22 cellular contexts compared by ENCODE assay signal in the genomic region with DNA sequence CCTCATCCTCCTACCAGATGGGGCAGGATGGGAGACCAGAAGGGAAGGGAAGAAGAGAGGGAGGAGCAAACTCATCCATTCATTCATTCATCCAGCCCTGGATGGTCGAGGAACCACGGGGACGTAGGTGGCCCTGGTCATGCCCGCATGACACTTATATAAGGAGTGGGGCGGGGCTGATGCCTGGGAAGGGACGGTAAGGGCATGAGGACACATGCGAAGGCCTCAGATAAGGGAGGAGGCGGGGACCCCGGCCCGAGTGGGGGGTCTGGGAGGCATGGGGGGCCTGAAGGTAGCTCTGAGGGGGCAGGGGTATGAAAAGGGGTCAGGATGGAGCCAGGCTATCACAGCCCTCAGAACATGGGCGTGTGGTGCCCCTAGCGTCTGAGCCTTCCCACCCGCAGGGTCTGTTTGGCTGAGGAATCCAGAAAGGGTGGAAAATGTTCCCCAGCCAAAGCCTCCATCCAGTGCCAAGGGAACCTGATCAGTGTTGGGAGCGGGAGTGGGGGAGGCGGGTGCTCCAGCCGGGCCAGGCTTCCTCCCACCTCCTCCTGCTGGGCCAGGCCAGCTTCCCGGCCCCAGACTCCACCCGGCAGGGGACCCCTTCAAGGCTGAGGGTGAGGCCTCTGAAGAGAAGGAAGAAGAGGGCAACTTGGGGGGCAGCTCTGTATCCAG. TPM values are rescaled to one million over a fixed set of nuclear protein-coding genes. Genes with fewer than 3 reads are reported as not detected.
DNase-seq lines count a peak whose midpoint lies in the region; ATAC-seq and TF ChIP-seq lines count a peak whose summit lies in the region.
"Had no signal": no experiment of that assay in that cellular context is flagged by ENCODE, and none has a peak within 500 bp of the region (broad histone marks: within the 10 kb centered on the region; RNA-seq: fewer than 3 reads in every experiment).

No MANE protein-coding gene starts in this region.

- H3K27ac ChIP-seq in BLaER1 treated with 17β-estradiol and CSF1 and Interleukin-3, amounts not matched to agents 10 nM and 100 nM: no peak overlapping the region
- H3K27ac ChIP-seq in OCI-LY1 (ENCODE audit: low read depth, low read length, poor library complexity, severe bottlenecking): no peak overlapping the region

- H3F3A ChIP-seq in OCI-LY1 (ENCODE audit: insufficient read depth, low read length): no peaks in the 10 kb centered on the region

- no peaks in the 10 kb centered on the region for H3K9me2 ChIP-seq in OCI-LY1 (ENCODE audit: low read depth, low read length)
- H3K9me2 ChIP-seq: SK-N-SH had no signal

- peak; percentile 46; the same call in 1 of the 2 replicates for TF ChIP-seq CTCF in OCI-LY1 (IDR thresholded peaks at IDR 0.05; ENCODE audit: low read length)

- no peaks in the 10 kb centered on the region for H3K9me3 ChIP-seq in BLaER1 treated with 17β-estradiol and CSF1 and Interleukin-3, amounts not matched to agents 10 nM and 100 nM (replicated peaks in 1 of 11)
- H3K9me3 ChIP-seq in OCI-LY1 (ENCODE audit: low read length): no peaks in the 10 kb centered on the region
- H3K9me3 ChIP-seq: SK-N-SH had no signal

- no peaks in the 10 kb centered on the region for H4K20me1 ChIP-seq in BLaER1 treated with 17β-estradiol and CSF1 and Interleukin-3, amounts not matched to agents 10 nM and 100 nM
- no peaks in the 10 kb centered on the region for H4K20me1 ChIP-seq in OCI-LY1 (ENCODE audit: insufficient read depth, low read length)

- H3K79me2 ChIP-seq in OCI-LY1 (ENCODE audit: insufficient read depth, low read length): no peaks in the 10 kb centered on the region

- no peaks in the 10 kb centered on the region for H3K36me3 ChIP-seq in BLaER1 treated with 17β-estradiol and CSF1 and Interleukin-3, amounts not matched to agents 10 nM and 100 nM
- no peaks in the 10 kb centered on the region for H3K36me3 ChIP-seq in OCI-LY1 (ENCODE audit: insufficient read depth, low read length)

- ATAC-seq in stimulated activated memory B cell treated with anti-CD40 and anti-IgM and Interleukin-4, amounts not matched to agents 10 μg/mL and 1 μg/mL and 100 μg/mL, for 72 hours: no peak
- ATAC-seq in GM19395 (IDR thresholded peaks at IDR 0.05; ENCODE audit: unreplicated experiment): no peak
- ATAC-seq in GM19455 (IDR thresholded peaks at IDR 0.05; ENCODE audit: unreplicated experiment): no peak

- H3K36me3 Mint-ChIP-seq in stimulated activated memory B cell treated with anti-CD40 and anti-IgM and Interleukin-4, amounts not matched to agents 10 μg/mL and 1 μg/mL and 100 μg/mL, for 72 hours: no peaks in the 10 kb centered on the region

- peak overlapping the region; percentile 21 to 100 (median 67); a peak in 20 of 22 replicates for H3K4me2 ChIP-seq in BLaER1 treated with 17β-estradiol and CSF1 and Interleukin-3, amounts not matched to agents 10 nM and 100 nM
- H3K4me2 ChIP-seq in OCI-LY1 (ENCODE audit: low read length): no peak overlapping the region
- H3K4me2 ChIP-seq: SK-N-SH had no signal

- peak overlapping the region; percentile 42 for H3K27ac Mint-ChIP-seq in stimulated activated memory B cell treated with anti-CD40 and anti-IgM and Interleukin-4, amounts not matched to agents 10 μg/mL and 1 μg/mL and 100 μg/mL, for 72 hours
- H3K27ac Mint-ChIP-seq: T-helper 1 cell treated with Interleukin-12 subunit alpha and Interleukin-12 subunit beta and Interleukin-4 antibody, amounts not matched to agents 30 μg/mL and 1 μg/mL, for 36 hours had no signal

- H2AFZ ChIP-seq in OCI-LY1 (ENCODE audit: low read length): no peak overlapping the region

- H3K9me3 Mint-ChIP-seq in stimulated activated memory B cell treated with anti-CD40 and anti-IgM and Interleukin-4, amounts not matched to agents 10 μg/mL and 1 μg/mL and 100 μg/mL, for 72 hours: no peaks in the 10 kb centered on the region
- H3K9me3 Mint-ChIP-seq: T-helper 1 cell treated with Interleukin-12 subunit alpha and Interleukin-12 subunit beta and Interleukin-4 antibody, amounts not matched to agents 30 μg/mL and 1 μg/mL, for 36 hours had no signal

- peaks cover 20 to 100% (median 98%) of the 10 kb centered on the region in 10 experiments for H3K4me1 ChIP-seq in BLaER1 treated with 17β-estradiol and CSF1 and Interleukin-3, amounts not matched to agents 10 nM and 100 nM
- H3K4me1 ChIP-seq in OCI-LY1 (ENCODE audit: insufficient read depth, low read length, severe bottlenecking): peaks cover 65% of the 10 kb centered on the region

- DNase-seq in myocyte (ENCODE audit: low read depth) (peak; percentile 18), NCI-H1417 (lab: John Stamatoyannopoulos, UW) (no peak)
- DNase-seq: DMS53, Karpas-422, NCI-H1092 treated with DMSO at 0.1 percent for 48 hours, NCI-H1436 treated with DMSO at 0.1 percent for 48 hours, NCI-H1930, NCI-H2107, NCI-H446, NCI-H524 treated with DMSO at 0.1 percent for 48 hours, NCI-H774, SK-N-SH, SW 1271 had no signal

- H3K4me3 ChIP-seq in BLaER1 treated with 17β-estradiol and CSF1 and Interleukin-3, amounts not matched to agents 10 nM and 100 nM: no peak overlapping the region
- no peak overlapping the region for H3K4me3 ChIP-seq in OCI-LY1 (ENCODE audit: low read depth, low read length, poor library complexity, severe bottlenecking)

- no peaks in the 10 kb centered on the region for H3K27me3 Mint-ChIP-seq in stimulated activated memory B cell treated with anti-CD40 and anti-IgM and Interleukin-4, amounts not matched to agents 10 μg/mL and 1 μg/mL and 100 μg/mL, for 72 hours

- no peaks in the 10 kb centered on the region for H3K27me3 ChIP-seq in BLaER1 treated with 17β-estradiol and CSF1 and Interleukin-3, amounts not matched to agents 10 nM and 100 nM
- H3K27me3 ChIP-seq in OCI-LY1 (ENCODE audit: insufficient read depth, low read length): no peaks in the 10 kb centered on the region

- no peak overlapping the region for H3K4me3 Mint-ChIP-seq in stimulated activated memory B cell treated with anti-CD40 and anti-IgM and Interleukin-4, amounts not matched to agents 10 μg/mL and 1 μg/mL and 100 μg/mL, for 72 hours
- H3K4me3 Mint-ChIP-seq: T-helper 1 cell treated with Interleukin-12 subunit alpha and Interleukin-12 subunit beta and Interleukin-4 antibody, amounts not matched to agents 30 μg/mL and 1 μg/mL, for 36 hours had no signal

- H3K9ac ChIP-seq in BLaER1 treated with 17β-estradiol and CSF1 and Interleukin-3, amounts not matched to agents 10 nM and 100 nM: peak overlapping the region in 3 of 11 experiments; percentile 18 to 46 (median 37); a peak in 6 of 22 replicates
- no peak overlapping the region for H3K9ac ChIP-seq in OCI-LY1 (ENCODE audit: low read length)
- H3K9ac ChIP-seq: SK-N-SH had no signal

- peaks cover 70% of the 10 kb centered on the region for H3K4me1 Mint-ChIP-seq in stimulated activated memory B cell treated with anti-CD40 and anti-IgM and Interleukin-4, amounts not matched to agents 10 μg/mL and 1 μg/mL and 100 μg/mL, for 72 hours

RNA-seq across cellular contexts. Expression of a gene that starts 17.6 kb away (rescaled TPM):
- total RNA-seq in myocyte: 0.99 and 4.8 TPM in 2 replicates
- not detected for polyA plus RNA-seq in myocyte (2012)
- total RNA-seq: HT-29 had no signal

RNA-seq across cellular contexts. Expression of a gene that starts 23.0 kb away (rescaled TPM):
- total RNA-seq in myocyte: 99.4 and 105 TPM in 2 replicates
- polyA plus RNA-seq in myocyte (2012): 8.0 TPM
- total RNA-seq: HT-29, M059J had no signal
- polyA plus RNA-seq: SK-N-SH had no signal

RNA-seq across cellular contexts. Expression of a gene that starts 31.1 kb away (rescaled TPM):
- total RNA-seq in myocyte: not detected in 2 replicates
- polyA plus RNA-seq in myocyte (2012): not detected
- total RNA-seq: A673, HT-29, M059J had no signal
- polyA plus RNA-seq: SK-N-SH had no signal

RNA-seq across cellular contexts. Expression of a gene that starts 38.7 kb away (rescaled TPM):
- total RNA-seq in myocyte: not detected in 2 replicates
- not detected for polyA plus RNA-seq in myocyte (2012)
- total RNA-seq: A673, HT-29, M059J had no signal
- polyA plus RNA-seq: SK-N-SH had no signal

RNA-seq across cellular contexts. Expression of a gene that starts 48.4 kb away (rescaled TPM):
- 0.08 and 0.26 TPM in 2 replicates for total RNA-seq in myocyte
- 0.06 TPM for polyA plus RNA-seq in myocyte (2012)
- total RNA-seq: A673 had no signal
